ENCODE assay signal across 25 cellular contexts in the genomic region with DNA sequence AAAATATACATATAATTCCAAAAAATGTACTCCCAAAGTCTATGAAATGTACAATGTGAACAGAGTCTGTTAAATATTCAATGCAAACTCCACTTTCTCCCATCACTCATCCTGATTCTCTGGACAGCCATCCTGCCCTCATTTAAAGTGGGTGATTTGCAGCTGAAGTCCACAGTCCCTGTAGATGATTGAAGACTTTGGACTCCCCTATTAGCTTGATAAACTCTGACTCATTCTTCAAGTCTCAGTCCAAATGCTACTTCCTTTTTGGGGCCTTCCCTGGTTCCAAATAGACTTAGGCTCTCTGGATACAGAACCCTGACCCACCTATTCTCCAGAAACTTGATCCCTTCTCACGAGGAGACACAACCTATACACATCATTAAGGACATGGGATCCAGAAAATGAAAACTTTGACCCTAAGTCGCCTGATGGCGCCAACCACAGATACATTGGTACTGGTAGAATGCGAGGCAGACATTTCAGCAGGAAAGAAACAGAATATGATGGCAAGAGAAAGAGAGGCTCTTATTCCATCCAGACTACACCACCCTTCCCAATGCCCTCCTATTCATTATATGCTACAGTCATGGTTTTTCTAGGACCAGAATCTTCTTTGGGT.
A peak's percentile ranks its signal among the peaks of the same experiment; 100 is the strongest.
DNase-seq lines count a peak whose midpoint lies in the region; ATAC-seq, FAIRE-seq and TF ChIP-seq lines count a peak whose summit lies in the region.
"Had no signal": no experiment of that assay in that cellular context is flagged by ENCODE, and none has a peak within 500 bp of the region (broad histone marks: within the 10 kb centered on the region; RNA-seq: fewer than 3 reads in every experiment).

No MANE protein-coding gene starts in this region.

- no peak overlapping the region for H2BK12ac ChIP-seq in H9 (ENCODE audit: insufficient read length, low read depth, low read length)

- ATAC-seq in left colon: peak; percentile 52
- ATAC-seq: activated naive CD4-positive, alpha-beta T cell treated with anti-CD3 and anti-CD28 coated beads, Interleukin-2, amount 50 U/mL, for 72 hours had no signal

- H2BK15ac ChIP-seq in H9 (ENCODE audit: low read depth, low read length): no peak overlapping the region

- no peaks in the 10 kb centered on the region for H3K27me3 ChIP-seq in H9 (ENCODE audit: insufficient read depth, low read length)
- H3K27me3 ChIP-seq: dorsolateral prefrontal cortex had no signal

- H3K9me3 ChIP-seq in H9 (ENCODE audit: control insufficient read depth, low read depth, low read length): no peaks in the 10 kb centered on the region
- H3K9me3 ChIP-seq: SK-N-SH had no signal

- H4K5ac ChIP-seq in H9 (ENCODE audit: insufficient read length, low read depth, low read length): no peak overlapping the region

- H2BK120ac ChIP-seq in H9 (ENCODE audit: low read depth, low read length, poor library complexity, severe bottlenecking): no peak overlapping the region

- DNase-seq in H9 (no peak), UCSD-AML1 (lab: John Stamatoyannopoulos, UW; ENCODE audit: unreplicated experiment) (peak; percentile 20), left colon (no peak), GM12891 (ENCODE audit: insufficient read length, low spot score) (no peak), mesenteric fat pad (ENCODE audit: low spot score) (no peak), frontal cortex (ENCODE audit: low spot score in 2 of 2) (no peak), pons (ENCODE audit: low spot score) (no peak)
- DNase-seq: activated CD4-positive, alpha-beta T cell treated with anti-CD3 and anti-CD28 coated beads, Interleukin-2, amount 50 U/mL, for 48 hours; activated CD8-positive, alpha-beta memory T cell treated with anti-CD3 and anti-CD28 coated beads, Interleukin-2, amount 50 U/mL, for 48 hours; anterior cingulate cortex; C1 segment of cervical spinal cord; dorsolateral prefrontal cortex; KG1; MV-4-11; naive B cell; NCI-H2171; nucleus accumbens; SK-N-SH had no signal

- H3K4me2 ChIP-seq in H9 (ENCODE audit: insufficient read depth, insufficient read length, low read length): no peak overlapping the region
- H3K4me2 ChIP-seq: SK-N-SH had no signal

- TF ChIP-seq CTCF in 22Rv1 (IDR thresholded peaks at IDR 0.05): peak; percentile 33; the same call in 1 of the 2 replicates
- TF ChIP-seq CTCF in H9 (conservative IDR thresholded peaks at IDR 0.05): peak; percentile 59

- TF ChIP-seq POLR2A in GM12891 (IDR thresholded peaks at IDR 0.05; ENCODE audit: low read depth, low read length): no peak

- no peaks in the 10 kb centered on the region for H3K79me1 ChIP-seq in H9 (ENCODE audit: insufficient read depth, low read depth, low read length, poor library complexity, severe bottlenecking)

- no peak overlapping the region for H2BK5ac ChIP-seq in H9 (ENCODE audit: insufficient read length, low read length)

- H3K4ac ChIP-seq in H9 (ENCODE audit: low read depth, low read length): no peak overlapping the region

- H3K23me2 ChIP-seq in H9 (ENCODE audit: insufficient read length, low read depth, low read length, poor library complexity, severe bottlenecking): no peaks in the 10 kb centered on the region

- H4K91ac ChIP-seq in H9 (ENCODE audit: insufficient read length, low read depth, low read length): no peak overlapping the region

- intact Hi-C loops in left colon (cut with DNase I, micrococcal nuclease): no loop called here

- no peaks in the 10 kb centered on the region for H3K79me2 ChIP-seq in H9 (ENCODE audit: insufficient read depth, low read length)

- no peak overlapping the region for H3K18ac ChIP-seq in H9 (ENCODE audit: insufficient read length, low read depth, low read length)

- H3K56ac ChIP-seq in H9 (ENCODE audit: insufficient read length, low read depth, low read length): no peak overlapping the region

- H3K14ac ChIP-seq in H9 (ENCODE audit: insufficient read depth, low read length): no peak overlapping the region

- H3K23ac ChIP-seq in H9 (ENCODE audit: insufficient read length, low read depth, low read length): no peak overlapping the region

- no peaks in the 10 kb centered on the region for H3K9me3 Mint-ChIP-seq in H9
- H3K9me3 Mint-ChIP-seq: activated naive CD4-positive, alpha-beta T cell treated with anti-CD3 and anti-CD28 coated beads, Interleukin-2, amount 50 U/mL, for 72 hours; activated T-helper 2 cell treated with anti-CD3 and anti-CD28 coated beads, Interferon-gamma antibody, Interleukin-2, Interleukin-4, amounts not matched to agents 10 μg/mL and 5 μg/mL and 100 μg/mL, durations not matched to agents 14 hours and 24 hours and 36 hours; central memory CD8-positive, alpha-beta T cell; naive B cell; type B pancreatic cell had no signal

- no peak overlapping the region for H2AK5ac ChIP-seq in H9 (ENCODE audit: insufficient read length, low read length)

- FAIRE-seq in GM12891 (lab: Jason Lieb, UNC): no peak
- FAIRE-seq in frontal cortex (lab: Jason Lieb, UNC): no peak
- FAIRE-seq: GM19239 had no signal

- H3K27me3 Mint-ChIP-seq in H9 (ENCODE audit: low read depth): no peaks in the 10 kb centered on the region; the same call in 1 of the 2 replicates
- H3K27me3 Mint-ChIP-seq: central memory CD8-positive, alpha-beta T cell; type B pancreatic cell had no signal

- no peak overlapping the region for H3T11ph ChIP-seq in H9 (ENCODE audit: low read length)

- no peak overlapping the region for H3K9ac ChIP-seq in H9 (ENCODE audit: extremely low read depth, insufficient read length, low read length)
- H3K9ac ChIP-seq: SK-N-SH had no signal

- H2AFZ ChIP-seq in H9 (ENCODE audit: low read length): no peak overlapping the region

- H3K27ac ChIP-seq in 22Rv1 (peak overlapping the region; percentile 92; the same call in 1 of the 2 replicates), H9 (ENCODE audit: insufficient read length, low read depth, low read length) (no peak overlapping the region)
- H3K27ac ChIP-seq: dorsolateral prefrontal cortex, RWPE1 had no signal

- no peak overlapping the region for H3K4me3 Mint-ChIP-seq in H9
- H3K4me3 Mint-ChIP-seq: central memory CD8-positive, alpha-beta T cell; naive B cell; type B pancreatic cell had no signal

- H3K4me1 ChIP-seq in H9 (ENCODE audit: insufficient read depth, low read length): 0 out of 2 replicates have a peak, but pooled peaks cover 2% of the 10 kb centered on the region

- no peak overlapping the region for H4K8ac ChIP-seq in H9 (replicated peaks; ENCODE audit: insufficient read length, low read depth, low read length)

- H2BK20ac ChIP-seq in H9 (ENCODE audit: low read depth, low read length, poor library complexity, severe bottlenecking): no peak overlapping the region

- H4K20me1 ChIP-seq in H9 (ENCODE audit: control insufficient read depth, insufficient read depth, insufficient read length): no peaks in the 10 kb centered on the region

- H3K4me1 Mint-ChIP-seq in H9: peaks cover 21 to 22% of the 10 kb centered on the region in 2 experiments
- H3K4me1 Mint-ChIP-seq: naive B cell had no signal

- whole genome bisulfite sequencing in H9 (ENCODE audit: extremely low coverage, insufficient read length, low lambda C conversion rate): no CpG with 5 or more reads among the region's 4 CpGs

- no peaks in the 10 kb centered on the region for H3K36me3 Mint-ChIP-seq in H9 (ENCODE audit: insufficient read depth in 1 of 3, low read depth in 3 of 3)
- H3K36me3 Mint-ChIP-seq: activated naive CD4-positive, alpha-beta T cell treated with anti-CD3 and anti-CD28 coated beads, Interleukin-2, amount 50 U/mL, for 72 hours; naive B cell; type B pancreatic cell had no signal

- H3K27ac Mint-ChIP-seq in H9: no peak overlapping the region
- H3K27ac Mint-ChIP-seq: activated naive CD4-positive, alpha-beta T cell treated with anti-CD3 and anti-CD28 coated beads, Interleukin-2, amount 50 U/mL, for 72 hours; activated T-helper 2 cell treated with anti-CD3 and anti-CD28 coated beads, Interferon-gamma antibody, Interleukin-2, Interleukin-4, amounts not matched to agents 10 μg/mL and 5 μg/mL and 100 μg/mL, durations not matched to agents 14 hours and 24 hours and 36 hours; naive B cell; type B pancreatic cell had no signal

TF ChIP-seq in GM12891, 5 proteins besides CTCF, POLR2A, EP300 and RAD21:
- TF ChIP-seq SPI1 (IDR thresholded peaks at IDR 0.05; ENCODE audit: low read depth, low read length) (no peak), TAF1 (IDR thresholded peaks at IDR 0.05; ENCODE audit: low read depth, low read length) (no peak), POLR2AphosphoS5 (IDR thresholded peaks at IDR 0.05; ENCODE audit: low read depth, low read length) (no peak), POU2F2 (IDR thresholded peaks at IDR 0.05; ENCODE audit: low read depth, low read length) (no peak), PAX5 (IDR thresholded peaks at IDR 0.05; ENCODE audit: insufficient read depth, low read length, severe bottlenecking) (no peak)
